In genomic region chr9:127833555-127833954, GRCh38 we compare ENCODE assay signal across 15 cellular contexts. TPM values are rescaled to one million over a fixed set of nuclear protein-coding genes. Genes with fewer than 3 reads are reported as not detected.
A peak's percentile ranks its signal among the peaks of the same experiment; 100 is the strongest.
DNase-seq lines count a peak whose midpoint lies in the region; ATAC-seq and TF ChIP-seq lines count a peak whose summit lies in the region.
"Had no signal": no experiment of that assay in that cellular context is flagged by ENCODE, and none has a peak within 500 bp of the region (broad histone marks: within the 10 kb centered on the region; RNA-seq: fewer than 3 reads in every experiment).

No MANE protein-coding gene starts in this region.

- H3K79me2 ChIP-seq in SK-N-SH (ENCODE audit: insufficient read depth): peaks cover 24% of the 10 kb centered on the region; the same call in 1 of the 2 replicates

- POLR2A ChIA-PET in SK-N-SH (lab: Yijun Ruan, JAX): no interaction called here

- no peak for TF ChIP-seq CTCF in heart left ventricle (IDR thresholded peaks at IDR 0.05)
- no peak for TF ChIP-seq CTCF in adrenal gland (IDR thresholded peaks at IDR 0.05)
- no peak for TF ChIP-seq CTCF in upper lobe of left lung (IDR thresholded peaks at IDR 0.05)
- TF ChIP-seq CTCF in SK-N-SH (IDR thresholded peaks at IDR 0.05): no peak

- H3K4me3 ChIP-seq in heart left ventricle: no peak overlapping the region
- no peak overlapping the region for H3K4me3 ChIP-seq in adrenal gland
- no peak overlapping the region for H3K4me3 ChIP-seq in upper lobe of left lung
- no peak overlapping the region for H3K4me3 ChIP-seq in SK-N-SH (ENCODE audit: low read depth in 2 of 2, low read length in 1 of 2)
- H3K4me3 ChIP-seq: mucosa of descending colon had no signal

- H2AFZ ChIP-seq in SK-N-SH (ENCODE audit: low read depth): no peak overlapping the region

- H3K4me1 ChIP-seq in heart left ventricle (peaks cover 21 to 100% (median 80%) of the 10 kb centered on the region in 12 donors), adrenal gland (replicated peaks in 1 of 2) (peaks cover 28 to 76% of the 10 kb centered on the region in 2 donors), upper lobe of left lung (peaks cover 72 to 89% (median 81%) of the 10 kb centered on the region in 4 donors), SK-N-SH (ENCODE audit: control insufficient read depth in 1 of 2, insufficient read depth in 2 of 2, low read depth in 1 of 2, low read length in 1 of 2) (peaks cover 0 to 26% of the 10 kb centered on the region in 2 experiments; a peak in 3 of 4 replicates)

- no peak overlapping the region for H3K9ac ChIP-seq in SK-N-SH

- H3K27ac ChIP-seq in heart left ventricle: peak overlapping the region; percentile 14 to 95 (median 70)
- peak overlapping the region in 4 of 5 donors; percentile 55 to 95 (median 78) for H3K27ac ChIP-seq in adrenal gland
- peak overlapping the region; percentile 83 to 96 (median 88) for H3K27ac ChIP-seq in upper lobe of left lung
- H3K27ac ChIP-seq in SK-N-SH (ENCODE audit: low read depth in 2 of 2, low read length in 1 of 2): no peak overlapping the region

- DNase-seq in heart left ventricle (no peak), left cardiac atrium (no peak), adrenal gland (peak in 2 of 7 donors; percentile 58 to 60), medulla oblongata (ENCODE audit: extremely low spot score) (peak; percentile 12), upper lobe of left lung (no peak), SK-N-SH (no peak), GF-D8 (lab: John Stamatoyannopoulos, UW) (no peak)
- DNase-seq in stimulated activated CD8-positive, alpha-beta memory T cell treated with anti-CD3 and anti-CD28 coated beads, Interleukin-4, amount 100 ng/mL, for 48 hours: no peak
- DNase-seq: activated effector memory CD4-positive, alpha-beta T cell treated with anti-CD3 and anti-CD28 coated beads, Interleukin-2, amount 50 U/mL, for 16 hours; EL; glutamatergic neuron; mucosa of descending colon; NCI-H1092; NCI-H526 had no signal

- H3K9me3 ChIP-seq in heart left ventricle (no peaks in the 10 kb centered on the region), adrenal gland (replicated peaks in 1 of 3) (no peaks in the 10 kb centered on the region), upper lobe of left lung (no peaks in the 10 kb centered on the region), SK-N-SH (no peaks in the 10 kb centered on the region)
- H3K9me3 ChIP-seq: mucosa of descending colon had no signal

- ATAC-seq in heart left ventricle (no peak), left cardiac atrium (no peak), upper lobe of left lung (ENCODE audit: low FRiP score in 2 of 2) (peak in 1 of 2 donors; percentile 41)
- ATAC-seq: activated CD4-positive, CD25-positive, alpha-beta regulatory T cell treated with anti-CD3 and anti-CD28 coated beads, Interleukin-2, amount 50 U/mL, for 24 hours; mucosa of descending colon had no signal

- CTCF ChIA-PET in SK-N-SH (lab: Yijun Ruan, JAX): interaction anchor here (0.8 kb wide), 1 partner anchor 36 kb away, joined by 3 read pairs; no protein-coding TSS in a partner anchor

- intact Hi-C loops in heart left ventricle (cut with DNase I) (no loop called here), left cardiac atrium (cut with DNase I) (no loop called here), adrenal gland (cut with DNase I) (no loop called here)

- H3K27me3 ChIP-seq in heart left ventricle: no peaks in the 10 kb centered on the region
- H3K27me3 ChIP-seq in adrenal gland: no peaks in the 10 kb centered on the region
- no peaks in the 10 kb centered on the region for H3K27me3 ChIP-seq in upper lobe of left lung
- no peaks in the 10 kb centered on the region for H3K27me3 ChIP-seq in SK-N-SH (ENCODE audit: insufficient read depth)

- no peaks in the 10 kb centered on the region for H4K20me1 ChIP-seq in SK-N-SH (ENCODE audit: insufficient read depth)

- peaks cover 11% of the 10 kb centered on the region for H3F3A ChIP-seq in SK-N-SH (replicated peaks; ENCODE audit: insufficient read depth)

- H3K4me2 ChIP-seq in SK-N-SH: no peak overlapping the region

- TF ChIP-seq EP300 in upper lobe of left lung (IDR thresholded peaks at IDR 0.05) (no peak), SK-N-SH (IDR thresholded peaks at IDR 0.05; ENCODE audit: borderline replicate concordance in 1 of 2, low read depth in 1 of 2, low read length in 1 of 2) (no peak)

- H3K9me2 ChIP-seq in SK-N-SH: no peaks in the 10 kb centered on the region

- no peak for TF ChIP-seq RAD21 in SK-N-SH (IDR thresholded peaks at IDR 0.05; ENCODE audit: low read length)

- TF ChIP-seq POLR2A in heart left ventricle (IDR thresholded peaks at IDR 0.05) (no peak), adrenal gland (IDR thresholded peaks at IDR 0.05) (no peak), upper lobe of left lung (IDR thresholded peaks at IDR 0.05) (no peak)

- WGBS in heart left ventricle, 4 donors: 24 to 39% (median 36%) methylated on average over 1 of the region's 1 CpG
- WGBS in adrenal gland, 4 donors: 3 to 15% (median 13%) methylated on average over 1 of the region's 1 CpG
- WGBS in upper lobe of left lung, 2 donors: 45 to 50% methylated on average over 1 of the region's 1 CpG
- WGBS in SK-N-SH (ENCODE audit: low lambda C conversion rate): 63% methylated on average over 1 of the region's 1 CpG

- H3K36me3 ChIP-seq in heart left ventricle: peaks cover 0 to 68% (median 18%) of the 10 kb centered on the region in 9 donors
- H3K36me3 ChIP-seq in adrenal gland (replicated peaks in 1 of 2): peaks cover 0 to 9% of the 10 kb centered on the region in 2 donors
- H3K36me3 ChIP-seq in upper lobe of left lung: peaks cover 0 to 14% (median 0%) of the 10 kb centered on the region in 4 donors
- peaks cover 0 to 3% of the 10 kb centered on the region in 2 experiments for H3K36me3 ChIP-seq in SK-N-SH (replicated peaks in 1 of 2; ENCODE audit: control insufficient read depth in 1 of 2, insufficient read depth in 2 of 2, low read length in 1 of 2)

TF ChIP-seq in SK-N-SH, 30 proteins besides CTCF, POLR2A, EP300 and RAD21 (continues in another document):
- TF ChIP-seq TCF12 (IDR thresholded peaks at IDR 0.05): no peak

RNA-seq across cellular contexts. Expression of gene ENG, which starts 20.9 kb away (rescaled TPM):
- total RNA-seq in heart left ventricle: 100 to 1,000 TPM; 116 to 252 (median 133) TPM
- polyA plus RNA-seq in heart left ventricle: 100 to 1,000 TPM; 156 to 245 TPM
- total RNA-seq in left cardiac atrium: 100 to 1,000 TPM; 132 to 392 TPM
- 100 to 1,000 TPM in 5 of 8 donors, 10 to 100 TPM in 3; 69.2 to 214 (median 123) TPM for total RNA-seq in adrenal gland
- polyA plus RNA-seq in adrenal gland: 100 to 1,000 TPM in 1 of 3 donors, 10 to 100 TPM in 2; 43.2 to 116 (median 96.7) TPM
- total RNA-seq in upper lobe of left lung: 100 to 1,000 TPM in 4 of 6 donors, 10 to 100 TPM in 2; 45.7 to 378 (median 178) TPM
- polyA plus RNA-seq in SK-N-SH (2012; rRNA removed): 8.8 and 18.8 TPM in 2 replicates
- polyA plus RNA-seq in SK-N-SH (2012; cell fraction: cytosol; rRNA removed): 8.8 and 16.2 TPM in 2 replicates
- polyA plus RNA-seq in SK-N-SH (2012; cell fraction: nucleus; rRNA removed): 25.8 and 27.5 TPM in 2 replicates

RNA-seq across cellular contexts. Expression of gene FPGS, which starts 30.9 kb away (rescaled TPM):
- total RNA-seq in heart left ventricle (10 to 100 TPM; 39.9 to 55.1 (median 41.5) TPM), left cardiac atrium (10 to 100 TPM; 40.4 to 59.5 TPM), adrenal gland (100 to 1,000 TPM in 5 of 8 donors, 10 to 100 TPM in 3; 58.7 to 359 (median 120) TPM), upper lobe of left lung (100 to 1,000 TPM in 2 of 6 donors, 10 to 100 TPM in 4; 85.1 to 337 (median 95.5) TPM)
- polyA plus RNA-seq in heart left ventricle (10 to 100 TPM; 36.8 to 50.1 TPM), adrenal gland (100 to 1,000 TPM in 2 of 3 donors, 10 to 100 TPM in 1; 59.6 to 176 (median 144) TPM), SK-N-SH (2012; rRNA removed) (82.3 and 82.7 TPM in 2 replicates)
- polyA plus RNA-seq in SK-N-SH (2012; cell fraction: cytosol; rRNA removed): 32.6 and 51.9 TPM in 2 replicates
- 183 and 238 TPM in 2 replicates for polyA plus RNA-seq in SK-N-SH (2012; cell fraction: nucleus; rRNA removed)

RNA-seq across cellular contexts. Expression of gene AK1, which starts 43.9 kb away (rescaled TPM):
- total RNA-seq in heart left ventricle (100 to 1,000 TPM; 415 to 810 (median 586) TPM), left cardiac atrium (100 to 1,000 TPM; 593 to 626 TPM), adrenal gland (100 to 1,000 TPM in 3 of 8 donors, 10 to 100 TPM in 5; 51.9 to 136 (median 88.0) TPM), upper lobe of left lung (100 to 1,000 TPM; 106 to 239 (median 161) TPM)
- polyA plus RNA-seq in heart left ventricle (1,000 to 10,000 TPM in 1 of 2 donors, 100 to 1,000 TPM in 1; 312 to 1,060 TPM), adrenal gland (100 to 1,000 TPM in 2 of 3 donors, 10 to 100 TPM in 1; 60.0 to 242 (median 175) TPM), SK-N-SH (2012; rRNA removed) (103 and 125 TPM in 2 replicates)
- polyA plus RNA-seq in SK-N-SH (2012; cell fraction: cytosol; rRNA removed): 65.8 and 85.2 TPM in 2 replicates
- 98.3 and 147 TPM in 2 replicates for polyA plus RNA-seq in SK-N-SH (2012; cell fraction: nucleus; rRNA removed)

RNA-seq across cellular contexts. Expression of gene CDK9, which starts 47.7 kb away (rescaled TPM):
- total RNA-seq in heart left ventricle: 10 to 100 TPM; 35.6 to 60.3 (median 47.8) TPM
- 10 to 100 TPM; 26.2 to 30.4 TPM for polyA plus RNA-seq in heart left ventricle
- total RNA-seq in left cardiac atrium: 10 to 100 TPM; 58.3 to 64.2 TPM
- 100 to 1,000 TPM in 6 of 8 donors, 10 to 100 TPM in 2; 81.8 to 238 (median 117) TPM for total RNA-seq in adrenal gland
- 100 to 1,000 TPM in 2 of 3 donors, 10 to 100 TPM in 1; 64.0 to 202 (median 166) TPM for polyA plus RNA-seq in adrenal gland
- total RNA-seq in upper lobe of left lung: 100 to 1,000 TPM in 3 of 6 donors, 10 to 100 TPM in 3; 69.8 to 168 (median 106) TPM
- 82.7 and 108 TPM in 2 replicates for polyA plus RNA-seq in SK-N-SH (2012; rRNA removed)
- 55.0 and 77.8 TPM in 2 replicates for polyA plus RNA-seq in SK-N-SH (2012; cell fraction: cytosol; rRNA removed)
- polyA plus RNA-seq in SK-N-SH (2012; cell fraction: nucleus; rRNA removed): 210 and 240 TPM in 2 replicates

RNA-seq across cellular contexts. Expression of gene SH2D3C, which starts 55.1 kb away (rescaled TPM):
- total RNA-seq in heart left ventricle: 10 to 100 TPM; 13.7 to 38.9 (median 16.9) TPM
- polyA plus RNA-seq in heart left ventricle: 10 to 100 TPM; 21.1 to 24.8 TPM
- 10 to 100 TPM; 18.4 to 21.5 TPM for total RNA-seq in left cardiac atrium
- 10 to 100 TPM in 4 of 8 donors, 1 to 10 TPM in 4; 4.4 to 14.2 (median 10.3) TPM for total RNA-seq in adrenal gland
- polyA plus RNA-seq in adrenal gland: 10 to 100 TPM in 2 of 3 donors, 1 to 10 TPM in 1; 2.1 to 27.1 (median 19.1) TPM
- 10 to 100 TPM; 17.5 to 90.4 (median 37.5) TPM for total RNA-seq in upper lobe of left lung
- polyA plus RNA-seq in SK-N-SH (2012; rRNA removed): 0.15 and 0.52 TPM in 2 replicates
- 0.14 and 0.34 TPM in 2 replicates for polyA plus RNA-seq in SK-N-SH (2012; cell fraction: cytosol; rRNA removed)
- polyA plus RNA-seq in SK-N-SH (2012; cell fraction: nucleus; rRNA removed): 0.30 and 0.31 TPM in 2 replicates

Comparison
In these comparisons a context has a peak if more than half of its experiments do, and no peak if none do; other contexts are left out.
1. H3K27ac ChIP-seq: peak in heart left ventricle (12 of 12), adrenal gland (4 of 5) and upper lobe of left lung (4 of 4); none in SK-N-SH (0 of 2).